21 cellular contexts compared by ENCODE assay signal in the genomic region with DNA sequence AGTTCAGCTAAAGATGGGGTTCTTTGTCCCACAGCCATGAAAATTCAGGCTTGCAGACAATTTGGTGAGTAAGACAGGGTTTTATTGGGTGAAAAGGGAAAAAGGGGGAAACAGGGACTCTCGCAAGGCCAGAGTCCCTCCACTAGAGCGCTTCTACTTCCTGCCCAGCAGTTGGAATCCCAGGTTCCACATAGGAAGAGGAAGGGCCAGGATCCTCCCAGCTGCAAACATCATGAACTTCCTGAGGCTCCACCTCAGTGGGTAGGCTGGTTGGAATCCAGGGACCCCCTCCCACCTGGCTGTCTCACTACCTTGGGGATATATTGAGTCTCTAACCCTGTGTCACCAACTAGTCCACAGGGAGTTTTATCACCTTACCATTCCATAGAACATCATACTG. TPM values are rescaled to one million over a fixed set of nuclear protein-coding genes. Genes with fewer than 3 reads are reported as not detected.
"Had no signal": no experiment of that assay in that cellular context is flagged by ENCODE, and none has a peak within 500 bp of the region (broad histone marks: within the 10 kb centered on the region; RNA-seq: fewer than 3 reads in every experiment).

No MANE protein-coding gene starts in this region.

- ATAC-seq: K562 had no signal

- H3K36me3 Mint-ChIP-seq: IgD-negative memory B cell had no signal

- H3K4me3 Mint-ChIP-seq: IgD-negative memory B cell had no signal

- H3K4me1 ChIP-seq: SJSA1 had no signal

- H3K9me3 Mint-ChIP-seq: IgD-negative memory B cell had no signal

- DNase-seq: Kasumi-1, MM.1S, NCI-H1092 treated with DMSO at 0.1 percent for 48 hours, NCI-H1436, NCI-H187, NCI-H2029 treated with DMSO at 0.1 percent for 48 hours, NCI-H2171 treated with DMSO at 0.1 percent for 48 hours, NCI-H446, NCI-H510A, NCI-H524 treated with DMSO at 0.1 percent for 48 hours, NCI-H69, NCI-H774, Right ventricle myocardium superior, RPMI8226, SIG-M5 had no signal

- H3K36me3 ChIP-seq: SJSA1 had no signal

- H3K27ac Mint-ChIP-seq: IgD-negative memory B cell had no signal

- H3K9ac ChIP-seq: KMS-11 had no signal

- H3K27me3 ChIP-seq: SJSA1 had no signal

- H3K4me3 ChIP-seq: K562, SJSA1, SK-N-MC had no signal

RNA-seq across cellular contexts. Expression of a gene that starts 39.5 kb away (rescaled TPM):
- total RNA-seq: HT1080, Right ventricle myocardium superior, SJSA1 had no signal
